Comparison of ENCODE assay signal across 8 cellular contexts in genomic region chr7:72879737-72880215, GRCh38. TPM values are rescaled to one million over a fixed set of nuclear protein-coding genes. Genes with fewer than 3 reads are reported as not detected.
DNase-seq lines count a peak whose midpoint lies in the region; TF ChIP-seq lines count a peak whose summit lies in the region.
"Not testable (repeated sequence)": the region's sequence is repeated elsewhere in the genome, so short reads cannot be mapped to it uniquely, and the experiment has no call there.

No MANE protein-coding gene starts in this region.

- H3K4me1 ChIP-seq in Loucy (ENCODE audit: insufficient read depth, low read length, poor library complexity, severe bottlenecking); fibroblast of lung (ENCODE audit: control insufficient read depth, extremely low read depth, insufficient read depth, low read length); mesodermal cell (ENCODE audit: control insufficient read depth, insufficient read depth, low read length, poor library complexity, severe bottlenecking): not testable (repeated sequence)

- H2AFZ ChIP-seq in Loucy (ENCODE audit: low read length) (peak overlapping the region; percentile 60; the same call in 1 of the 2 replicates), fibroblast of lung (ENCODE audit: low read length) (peak overlapping the region; percentile 59)

- peaks cover 29% of the 10 kb centered on the region; the same call in 1 of the 2 replicates for H3K79me2 ChIP-seq in Loucy (ENCODE audit: insufficient read depth, low read length)
- H3K79me2 ChIP-seq in fibroblast of lung (ENCODE audit: control insufficient read depth, insufficient read depth, low read length), result not testable (repeated sequence)

- peaks cover 12% of the 10 kb centered on the region for H4K20me1 ChIP-seq in Loucy (ENCODE audit: insufficient read depth, low read length, poor library complexity, severe bottlenecking)
- H4K20me1 ChIP-seq in fibroblast of lung (ENCODE audit: control insufficient read depth, extremely low read depth, insufficient read depth, low read length), result not testable (repeated sequence)

- H3K4me3 Mint-ChIP-seq in activated naive CD4-positive, alpha-beta T cell treated with anti-CD3 and anti-CD28 coated beads, Interleukin-2, amount 10 ng/mL, durations not matched to agents 7 days and 5 days, result peak overlapping the region; percentile 98

- not testable (repeated sequence) for H3K27me3 Mint-ChIP-seq in activated naive CD4-positive, alpha-beta T cell treated with anti-CD3 and anti-CD28 coated beads, Interleukin-2, amount 10 ng/mL, durations not matched to agents 7 days and 5 days

- not testable (repeated sequence) for TF ChIP-seq CTCF in Loucy (conservative IDR thresholded peaks at IDR 0.05; ENCODE audit: low read length); fibroblast of lung (conservative IDR thresholded peaks at IDR 0.05 in 1 of 2, IDR thresholded peaks at IDR 0.05 in 1 of 2; ENCODE audit: low read depth in 1 of 2, low read length in 2 of 2)

- H3K9me2 ChIP-seq in Loucy (replicated peaks; ENCODE audit: low read depth, low read length), result not testable (repeated sequence)

- H3K27me3 ChIP-seq in Loucy (ENCODE audit: insufficient read depth, low read length, poor library complexity, severe bottlenecking); fibroblast of lung (ENCODE audit: control insufficient read depth, insufficient read depth, low read length): not testable (repeated sequence)

- not testable (repeated sequence) for H3F3A ChIP-seq in Loucy (ENCODE audit: low read depth)

- H3K4me2 ChIP-seq in Loucy (ENCODE audit: low read depth, low read length, poor library complexity, severe bottlenecking) (peak overlapping the region; percentile 93), fibroblast of lung (ENCODE audit: extremely low read depth, insufficient read depth, low read length) (peak overlapping the region; percentile 71)

- peak overlapping the region; percentile 95 for H3K27ac Mint-ChIP-seq in activated naive CD4-positive, alpha-beta T cell treated with anti-CD3 and anti-CD28 coated beads, Interleukin-2, amount 10 ng/mL, durations not matched to agents 7 days and 5 days

- not testable (repeated sequence) for H3K36me3 ChIP-seq in Loucy (ENCODE audit: insufficient read depth, low read length); fibroblast of lung (ENCODE audit: control insufficient read depth, insufficient read depth, low read length)
- peaks cover 12% of the 10 kb centered on the region for H3K36me3 ChIP-seq in mesodermal cell (ENCODE audit: control insufficient read depth, insufficient read depth, low read length)

- peaks cover 24% of the 10 kb centered on the region for H3K4me1 Mint-ChIP-seq in activated naive CD4-positive, alpha-beta T cell treated with anti-CD3 and anti-CD28 coated beads, Interleukin-2, amount 10 ng/mL, durations not matched to agents 7 days and 5 days

- peak; percentile 13 for TF ChIP-seq POLR2A in GM19193 (IDR thresholded peaks at IDR 0.05; ENCODE audit: extremely low read depth, insufficient read depth, insufficient read length)

- H3K9ac ChIP-seq in Loucy (ENCODE audit: low read depth, low read length, poor library complexity, severe bottlenecking) (peak overlapping the region; percentile 84), fibroblast of lung (ENCODE audit: insufficient read depth, low read length) (peak overlapping the region; percentile 82)

- not testable (repeated sequence) for H3K9me3 ChIP-seq in Loucy (ENCODE audit: insufficient read depth, low read depth, low read length); fibroblast of lung (ENCODE audit: control insufficient read depth, insufficient read depth, low read depth, low read length); mesodermal cell (ENCODE audit: control insufficient read depth, low read length)

- H3K9me3 Mint-ChIP-seq in activated naive CD4-positive, alpha-beta T cell treated with anti-CD3 and anti-CD28 coated beads, Interleukin-2, amount 10 ng/mL, durations not matched to agents 7 days and 5 days, result not testable (repeated sequence)

- H3K27ac ChIP-seq in fibroblast of lung (ENCODE audit: insufficient read depth, low read length) (peak overlapping the region; percentile 77), mesodermal cell (ENCODE audit: low read depth, low read length, severe bottlenecking) (peak overlapping the region; percentile 77)

- H3K4me3 ChIP-seq in Loucy (ENCODE audit: low read length, poor library complexity, severe bottlenecking) (peak overlapping the region; percentile 97), fibroblast of lung (replicated peaks in 1 of 4; ENCODE audit: control extremely low read depth in 1 of 4, insufficient read depth in 1 of 4, low read depth in 3 of 4, low read length in 4 of 4) (peak overlapping the region; percentile 60 to 80 (median 76)), mesodermal cell (ENCODE audit: extremely low read depth, insufficient read depth, low read length, poor library complexity, severe bottlenecking) (peak overlapping the region; percentile 64)

- 0 to 1% methylated on average over 15 to 31 of the region's 35 CpGs for WGBS in mesodermal cell (ENCODE audit: insufficient coverage in 2 of 2), 2 experiments

- CTCF ChIA-PET in activated naive CD4-positive, alpha-beta T cell treated with anti-CD3 and anti-CD28 coated beads, Interleukin-2, amount 10 ng/mL, durations not matched to agents 7 days and 5 days (lab: Charles Lee), result not testable (repeated sequence)

- peaks cover 19% of the 10 kb centered on the region for H3K36me3 Mint-ChIP-seq in activated naive CD4-positive, alpha-beta T cell treated with anti-CD3 and anti-CD28 coated beads, Interleukin-2, amount 10 ng/mL, durations not matched to agents 7 days and 5 days

- DNase-seq in AG08396 (ENCODE audit: low spot score) (peak; percentile 45), SW480 (ENCODE audit: low spot score) (peak; percentile 75), fibroblast of lung (ENCODE audit: low read depth in 2 of 2) (peak; percentile 67 to 69)
- peak; percentile 66 for DNase-seq in activated naive CD4-positive, alpha-beta T cell treated with anti-CD3 and anti-CD28 coated beads, Interleukin-2, amount 10 ng/mL, durations not matched to agents 7 days and 5 days
- DNase-seq in stimulated activated CD4-positive, alpha-beta T cell treated with anti-CD3 and anti-CD28 coated beads, Interleukin-2, amount 100 ng/mL, for 48 hours, result peak; percentile 14 to 33

RNA-seq across cellular contexts. Expression of gene POM121, which starts 45.1 kb away (rescaled TPM):
- total RNA-seq in fibroblast of lung, result 3.1 and 4.8 TPM in 2 replicates
- 6.3 and 10.0 TPM in 2 replicates for polyA plus RNA-seq in fibroblast of lung
- 15.9 and 22.9 TPM in 2 replicates for polyA plus RNA-seq in fibroblast of lung (2012)
- 26.8 and 57.3 TPM in 2 replicates for polyA minus RNA-seq in fibroblast of lung (ENCODE audit: low replicate concordance)
- polyA plus RNA-seq in mesodermal cell (2013, experiment 1 of 2), result 33.8 TPM
- 28.0 TPM for polyA plus RNA-seq in mesodermal cell (2013, experiment 2 of 2)

RNA-seq across cellular contexts. Expression of gene TYW1B, which starts 51.8 kb away (rescaled TPM):
- total RNA-seq in fibroblast of lung, result 2.6 and 6.1 TPM in 2 replicates
- polyA plus RNA-seq in fibroblast of lung, result 0.97 and 4.7 TPM in 2 replicates
- polyA plus RNA-seq in fibroblast of lung (2012), result 0.47 and 2.8 TPM in 2 replicates
- polyA minus RNA-seq in fibroblast of lung (ENCODE audit: low replicate concordance), result 0.07 and 3.5 TPM in 2 replicates
- polyA plus RNA-seq in mesodermal cell (2013, experiment 1 of 2), result 4.6 TPM
- 4.1 TPM for polyA plus RNA-seq in mesodermal cell (2013, experiment 2 of 2)

Comparison
In these comparisons a context has a peak if more than half of its experiments do, and no peak if none do; other contexts are left out.
1. Peak in every context shown above with its lines: DNase-seq, H3K4me3 ChIP-seq and H3K27ac ChIP-seq.
2. DNase-seq: peak in every context shown above with its lines; median percentile 75 in SW480; 68 in fibroblast of lung; 66 in activated naive CD4-positive, alpha-beta T cell treated with anti-CD3 and anti-CD28 coated beads, Interleukin-2, amount 10 ng/mL, durations not matched to agents 7 days and 5 days; 45 in AG08396; 24 in stimulated activated CD4-positive, alpha-beta T cell treated with anti-CD3 and anti-CD28 coated beads, Interleukin-2, amount 100 ng/mL, for 48 hours.